ENCODE assay signal across 12 cellular contexts in genomic region chr15:66411190-66411589, GRCh38. TPM values are rescaled to one million over a fixed set of nuclear protein-coding genes. Genes with fewer than 3 reads are reported as not detected.
DNase-seq lines count a peak whose midpoint lies in the region; ATAC-seq, FAIRE-seq and TF ChIP-seq lines count a peak whose summit lies in the region.
"Had no signal": no experiment of that assay in that cellular context is flagged by ENCODE, and none has a peak within 500 bp of the region (broad histone marks: within the 10 kb centered on the region; RNA-seq: fewer than 3 reads in every experiment).

No MANE protein-coding gene starts in this region.

- ATAC-seq in GM18861 (IDR thresholded peaks at IDR 0.05; ENCODE audit: unreplicated experiment), result no peak

- peaks cover 96% of the 10 kb centered on the region for H3K79me2 ChIP-seq in endothelial cell of umbilical vein (ENCODE audit: control insufficient read depth, insufficient read depth, low read length)

- H3K4me2 ChIP-seq in endothelial cell of umbilical vein (ENCODE audit: insufficient read depth, low read length), result peak overlapping the region; percentile 28

- H3K4me1 ChIP-seq in endothelial cell of umbilical vein (ENCODE audit: control insufficient read depth, extremely low read depth, insufficient read depth, low read length), result peaks cover 15% of the 10 kb centered on the region
- H3K4me1 ChIP-seq: SJSA1 had no signal

- no peaks in the 10 kb centered on the region for H3K9me3 ChIP-seq in endothelial cell of umbilical vein (replicated peaks; ENCODE audit: control insufficient read depth, insufficient read depth, low read length)
- H3K9me3 ChIP-seq: SJSA1 had no signal

- FAIRE-seq in endothelial cell of umbilical vein (lab: Jason Lieb, UNC), result peak; percentile 26
- FAIRE-seq in D721Med (lab: Jason Lieb, UNC), result no peak

- BruUV-seq in endothelial cell of umbilical vein (replicated peaks; lab: Mats Ljungman, UMichigan), result no TSS peak

- H2AFZ ChIP-seq in endothelial cell of umbilical vein (ENCODE audit: low read depth, low read length), result no peak overlapping the region

- POLR2A ChIA-PET in endothelial cell of umbilical vein (lab: Charles Lee), result no interaction called here

- H3K36me3 ChIP-seq in endothelial cell of umbilical vein (ENCODE audit: control insufficient read depth in 2 of 2, extremely low read depth in 1 of 2, insufficient read depth in 2 of 2, low read length in 2 of 2), result no peaks in the 10 kb centered on the region

- CTCF ChIA-PET in endothelial cell of umbilical vein (lab: Charles Lee), result interaction anchor here (1.0 to 3.2 kb wide), 4 partner anchors 15 to 87 kb away, joined by 3 to 11 read pairs (median 6); partner anchors contain the start of genes MAP2K1 and SNAPC5

- intact Hi-C loops in endothelial cell of umbilical vein (cut with micrococcal nuclease), result no loop called here

- dilution Hi-C loops in endothelial cell of umbilical vein (cut with MboI; ENCODE audit: extremely low pct_ligation_motif_present, low sequenced_read_pairs), result loop anchor here (25.0 kb wide), 1 partner anchor 99 kb away; no protein-coding TSS in a partner anchor

- no peaks in the 10 kb centered on the region for H3K27me3 ChIP-seq in endothelial cell of umbilical vein (ENCODE audit: control insufficient read depth in 2 of 2, insufficient read depth in 2 of 2, low read length in 2 of 2)
- H3K27me3 ChIP-seq: SJSA1 had no signal

- TF ChIP-seq CTCF in endothelial cell of umbilical vein (IDR thresholded peaks at IDR 0.05; ENCODE audit: extremely low read depth in 1 of 2, insufficient read depth in 1 of 2, low read depth in 1 of 2, low read length in 2 of 2) (no peak), D721Med (IDR thresholded peaks at IDR 0.05; ENCODE audit: insufficient read depth, missing control alignments) (no peak)

- no peak overlapping the region for H3K4me3 ChIP-seq in endothelial cell of umbilical vein (replicated peaks in 1 of 3; ENCODE audit: insufficient read depth in 1 of 3, low read depth in 1 of 3, low read length in 3 of 3)
- H3K4me3 ChIP-seq: SJSA1 had no signal

- no peaks in the 10 kb centered on the region for H3K9me1 ChIP-seq in endothelial cell of umbilical vein (replicated peaks; ENCODE audit: control insufficient read depth, extremely low read depth, insufficient read depth, low read length)

- no peak for TF ChIP-seq POLR2A in endothelial cell of umbilical vein (IDR thresholded peaks at IDR 0.05; ENCODE audit: low read depth, low read length)

- H3K27ac ChIP-seq in endothelial cell of umbilical vein (ENCODE audit: insufficient read depth, low read depth, low read length), result no peak overlapping the region
- H3K27ac ChIP-seq: SJSA1 had no signal

- peak; percentile 18 for DNase-seq in A172 (ENCODE audit: low spot score)
- peak; percentile 24 for DNase-seq in ELR (ENCODE audit: low read depth)
- peak; percentile 86 for DNase-seq in SKM-1 (lab: John Stamatoyannopoulos, UW; ENCODE audit: unreplicated experiment)
- no peak for DNase-seq in endothelial cell of umbilical vein (ENCODE audit: low read depth, low spot score)
- no peak for DNase-seq in DMS53 (lab: John Stamatoyannopoulos, UW)
- DNase-seq in D721Med (ENCODE audit: insufficient read length, low spot score), result no peak
- DNase-seq in hippocampal formation (lab: John Stamatoyannopoulos, UW), result no peak
- DNase-seq: dermis blood vessel endothelial cell, head of caudate nucleus, NCI-H2107 had no signal

- no peak overlapping the region for H3K9ac ChIP-seq in endothelial cell of umbilical vein (replicated peaks; ENCODE audit: extremely low read depth, insufficient read depth, low read length)

- no peaks in the 10 kb centered on the region for H4K20me1 ChIP-seq in endothelial cell of umbilical vein (replicated peaks; ENCODE audit: control insufficient read depth, extremely low read depth, insufficient read depth, low read length)

TF ChIP-seq in endothelial cell of umbilical vein, 7 proteins besides CTCF, POLR2A, EP300 and RAD21:
- no peak for TF ChIP-seq GATA2 (IDR thresholded peaks at IDR 0.05; ENCODE audit: insufficient read depth, insufficient read length, low read depth, low read length)
- TF ChIP-seq JUN (IDR thresholded peaks at IDR 0.05; ENCODE audit: borderline replicate concordance, insufficient read depth, insufficient read length, low read depth), result no peak
- TF ChIP-seq MAX (IDR thresholded peaks at IDR 0.05; ENCODE audit: insufficient read depth, insufficient read length), result no peak
- TF ChIP-seq MYC (IDR thresholded peaks at IDR 0.05; ENCODE audit: low read depth, low read length), result no peak
- no peak for TF ChIP-seq POLR2AphosphoS5 (IDR thresholded peaks at IDR 0.05; ENCODE audit: insufficient read depth, low read depth, low read length)
- TF ChIP-seq EZH2 (IDR thresholded peaks at IDR 0.05; ENCODE audit: borderline replicate concordance, low read depth, low read length, severe bottlenecking), result no peak
- no peak for TF ChIP-seq FOS (IDR thresholded peaks at IDR 0.05; ENCODE audit: borderline replicate concordance, insufficient read depth, low read length)

RNA-seq across cellular contexts. Expression of gene MAP2K1, which starts 24.5 kb away (rescaled TPM):
- total RNA-seq in A172 (2014; rRNA removed; shearing (Covaris generic)), result 33.6 and 48.2 TPM in 2 replicates
- total RNA-seq in endothelial cell of umbilical vein, result 45.1 and 45.5 TPM in 2 replicates
- polyA plus RNA-seq in endothelial cell of umbilical vein, result 22.3 and 30.9 TPM in 2 replicates
- polyA plus RNA-seq in endothelial cell of umbilical vein (2011; cell fraction: cytosol; rRNA removed), result 20.1 and 24.3 TPM in 2 replicates
- polyA plus RNA-seq in endothelial cell of umbilical vein (2011; cell fraction: nucleus; rRNA removed), result 19.2 and 23.8 TPM in 2 replicates
- 40.0 and 56.7 TPM in 2 replicates for polyA plus RNA-seq in endothelial cell of umbilical vein (2012)
- polyA minus RNA-seq in endothelial cell of umbilical vein, result 23.7 and 27.3 TPM in 2 replicates
- polyA minus RNA-seq in endothelial cell of umbilical vein (2011; cell fraction: cytosol; rRNA and poly(A)+ RNA removed), result 13.8 TPM
- 9.2 and 12.0 TPM in 2 replicates for polyA minus RNA-seq in endothelial cell of umbilical vein (2011; cell fraction: nucleus; rRNA and poly(A)+ RNA removed)

RNA-seq across cellular contexts. Expression of gene TIPIN, which starts 54.7 kb away (rescaled TPM):
- 18.6 and 34.0 TPM in 2 replicates for total RNA-seq in A172 (2014; rRNA removed; shearing (Covaris generic))
- 15.4 and 16.2 TPM in 2 replicates for total RNA-seq in endothelial cell of umbilical vein
- polyA plus RNA-seq in endothelial cell of umbilical vein, result 2.7 and 3.6 TPM in 2 replicates
- 6.7 and 7.0 TPM in 2 replicates for polyA plus RNA-seq in endothelial cell of umbilical vein (2011; cell fraction: cytosol; rRNA removed)
- 5.0 and 6.0 TPM in 2 replicates for polyA plus RNA-seq in endothelial cell of umbilical vein (2011; cell fraction: nucleus; rRNA removed)
- 12.0 and 18.6 TPM in 2 replicates for polyA plus RNA-seq in endothelial cell of umbilical vein (2012)
- 2.0 and 2.3 TPM in 2 replicates for polyA minus RNA-seq in endothelial cell of umbilical vein
- polyA minus RNA-seq in endothelial cell of umbilical vein (2011; cell fraction: cytosol; rRNA and poly(A)+ RNA removed), result 13.4 TPM
- polyA minus RNA-seq in endothelial cell of umbilical vein (2011; cell fraction: nucleus; rRNA and poly(A)+ RNA removed), result 2.4 and 3.9 TPM in 2 replicates

Comparison
In these comparisons a context has a peak if more than half of its experiments do, and no peak if none do; other contexts are left out.
1. DNase-seq: peak in A172 (single experiment), ELR (single experiment) and SKM-1 (single experiment); none in endothelial cell of umbilical vein (single experiment), DMS53 (single experiment), D721Med (single experiment) and hippocampal formation (0 of 2).